ENCODE assay signal across 8 cellular contexts in genomic region chr10:50534748-50535376, GRCh38.
DNase-seq lines count a peak whose midpoint lies in the region; ATAC-seq, FAIRE-seq and TF ChIP-seq lines count a peak whose summit lies in the region.
"Not testable (repeated sequence)": the region's sequence is repeated elsewhere in the genome, so short reads cannot be mapped to it uniquely, and the experiment has no call there.

No MANE protein-coding gene starts in this region.

- POLR2A ChIA-PET in activated CD8-positive, alpha-beta T cell treated with anti-CD3 and anti-CD28 coated beads for 36 hours (lab: Charles Lee) = interaction anchor here (0.7 to 1.5 kb wide), 3 partner anchors 38 to 94 kb away, joined by 3 read pairs; no protein-coding TSS in a partner anchor

- H3K9ac ChIP-seq in fibroblast of lung (ENCODE audit: insufficient read depth, low read length) = not testable (repeated sequence)

- DNase-seq in AG10803 (ENCODE audit: low read depth) = peak; percentile 82
- DNase-seq in HCEC 1CT = peak; percentile 82
- DNase-seq in RKO (ENCODE audit: low spot score) = peak; percentile 83
- DNase-seq in activated CD8-positive, alpha-beta T cell treated with anti-CD3 and anti-CD28 coated beads for 36 hours = peak; percentile 28
- DNase-seq in bronchial epithelial cell (ENCODE audit: low read depth) = peak; percentile 77
- DNase-seq in fibroblast of lung (ENCODE audit: low read depth in 2 of 2) = peak; percentile 79 to 88
- peak; percentile 85 for DNase-seq in kidney tubule cell (ENCODE audit: low spot score)
- DNase-seq in stimulated activated naive CD8-positive, alpha-beta T cell treated with anti-CD3 and anti-CD28 coated beads, Interleukin-15, Interleukin-2, amounts not matched to agents 100 U/mL and 50 U/mL, for 24 hours = peak; percentile 25

- not testable (repeated sequence) for H3K27me3 ChIP-seq in bronchial epithelial cell (ENCODE audit: control insufficient read depth, insufficient read depth, low read length); fibroblast of lung (ENCODE audit: control insufficient read depth, insufficient read depth, low read length)

- H3K9me3 ChIP-seq in fibroblast of lung (ENCODE audit: control insufficient read depth, insufficient read depth, low read depth, low read length) = not testable (repeated sequence)

- H3K4me3 Mint-ChIP-seq in activated CD8-positive, alpha-beta T cell treated with anti-CD3 and anti-CD28 coated beads for 36 hours = not testable (repeated sequence)

- H3K36me3 Mint-ChIP-seq in activated CD8-positive, alpha-beta T cell treated with anti-CD3 and anti-CD28 coated beads for 36 hours (ENCODE audit: low read depth) = not testable (repeated sequence)

- not testable (repeated sequence) for H4K20me1 ChIP-seq in fibroblast of lung (ENCODE audit: control insufficient read depth, extremely low read depth, insufficient read depth, low read length)

- peaks cover 44% of the 10 kb centered on the region for H3K4me1 Mint-ChIP-seq in activated CD8-positive, alpha-beta T cell treated with anti-CD3 and anti-CD28 coated beads for 36 hours (ENCODE audit: low read depth)

- H3K36me3 ChIP-seq in bronchial epithelial cell (ENCODE audit: control insufficient read depth, insufficient read depth, low read length); fibroblast of lung (ENCODE audit: control insufficient read depth, insufficient read depth, low read length): not testable (repeated sequence)

- H3K27ac Mint-ChIP-seq in activated CD8-positive, alpha-beta T cell treated with anti-CD3 and anti-CD28 coated beads for 36 hours = not testable (repeated sequence)

- FAIRE-seq in bronchial epithelial cell (lab: Jason Lieb, UNC) = not testable (repeated sequence)

- ATAC-seq in activated CD8-positive, alpha-beta T cell treated with anti-CD3 and anti-CD28 coated beads for 36 hours; stimulated activated naive CD8-positive, alpha-beta T cell treated with anti-CD3 and anti-CD28 coated beads, Interleukin-15, Interleukin-2, amounts not matched to agents 100 U/mL and 50 U/mL, for 24 hours: not testable (repeated sequence)

- H3K4me3 ChIP-seq in AG10803 (ENCODE audit: low read length); bronchial epithelial cell (ENCODE audit: low read depth, low read length); fibroblast of lung (replicated peaks in 1 of 4; ENCODE audit: control extremely low read depth in 1 of 4, insufficient read depth in 1 of 4, low read depth in 3 of 4, low read length in 4 of 4): not testable (repeated sequence)

- not testable (repeated sequence) for H3K4me2 ChIP-seq in fibroblast of lung (ENCODE audit: extremely low read depth, insufficient read depth, low read length)

- H3K9me3 Mint-ChIP-seq in activated CD8-positive, alpha-beta T cell treated with anti-CD3 and anti-CD28 coated beads for 36 hours = not testable (repeated sequence)

- CTCF ChIA-PET in activated CD8-positive, alpha-beta T cell treated with anti-CD3 and anti-CD28 coated beads for 36 hours (lab: Charles Lee) = interaction anchor here (1.3 to 1.7 kb wide), 4 partner anchors 16 to 89 kb away, joined by 3 to 5 read pairs (median 4); partner anchors contain the start of gene SGMS1

- H3K4me1 ChIP-seq in fibroblast of lung (ENCODE audit: control insufficient read depth, extremely low read depth, insufficient read depth, low read length) = not testable (repeated sequence)

- H3K27me3 Mint-ChIP-seq in activated CD8-positive, alpha-beta T cell treated with anti-CD3 and anti-CD28 coated beads for 36 hours = not testable (repeated sequence)

- not testable (repeated sequence) for H3K79me2 ChIP-seq in fibroblast of lung (ENCODE audit: control insufficient read depth, insufficient read depth, low read length)

- TF ChIP-seq CTCF in AG10803 (conservative IDR thresholded peaks at IDR 0.05; ENCODE audit: low read length); activated CD8-positive, alpha-beta T cell treated with anti-CD3 and anti-CD28 coated beads for 36 hours (IDR thresholded peaks at IDR 0.05); bronchial epithelial cell (IDR thresholded peaks at IDR 0.05; ENCODE audit: insufficient read depth, low read length, severe bottlenecking); fibroblast of lung (conservative IDR thresholded peaks at IDR 0.05 in 1 of 2, IDR thresholded peaks at IDR 0.05 in 1 of 2; ENCODE audit: low read depth in 1 of 2, low read length in 2 of 2): not testable (repeated sequence)

- H2AFZ ChIP-seq in fibroblast of lung (ENCODE audit: low read length) = not testable (repeated sequence)

- not testable (repeated sequence) for H3K27ac ChIP-seq in fibroblast of lung (ENCODE audit: insufficient read depth, low read length)

- intact Hi-C loops in activated CD8-positive, alpha-beta T cell treated with anti-CD3 and anti-CD28 coated beads for 36 hours (cut with micrococcal nuclease) = loop anchor here (5.0 kb wide), 1 partner anchor 87 kb away; the partner anchor contains the start of gene SGMS1

Comparison
In these comparisons a context has a peak if more than half of its experiments do, and no peak if none do; other contexts are left out.
1. DNase-seq: peak in every context shown above with its lines; median percentile 85 in kidney tubule cell; 84 in fibroblast of lung; 83 in RKO; 82 in AG10803; 82 in HCEC 1CT; 77 in bronchial epithelial cell; 28 in activated CD8-positive, alpha-beta T cell treated with anti-CD3 and anti-CD28 coated beads for 36 hours; 25 in stimulated activated naive CD8-positive, alpha-beta T cell treated with anti-CD3 and anti-CD28 coated beads, Interleukin-15, Interleukin-2, amounts not matched to agents 100 U/mL and 50 U/mL, for 24 hours.